ENCODE assay signal across 8 cellular contexts in the genomic region with DNA sequence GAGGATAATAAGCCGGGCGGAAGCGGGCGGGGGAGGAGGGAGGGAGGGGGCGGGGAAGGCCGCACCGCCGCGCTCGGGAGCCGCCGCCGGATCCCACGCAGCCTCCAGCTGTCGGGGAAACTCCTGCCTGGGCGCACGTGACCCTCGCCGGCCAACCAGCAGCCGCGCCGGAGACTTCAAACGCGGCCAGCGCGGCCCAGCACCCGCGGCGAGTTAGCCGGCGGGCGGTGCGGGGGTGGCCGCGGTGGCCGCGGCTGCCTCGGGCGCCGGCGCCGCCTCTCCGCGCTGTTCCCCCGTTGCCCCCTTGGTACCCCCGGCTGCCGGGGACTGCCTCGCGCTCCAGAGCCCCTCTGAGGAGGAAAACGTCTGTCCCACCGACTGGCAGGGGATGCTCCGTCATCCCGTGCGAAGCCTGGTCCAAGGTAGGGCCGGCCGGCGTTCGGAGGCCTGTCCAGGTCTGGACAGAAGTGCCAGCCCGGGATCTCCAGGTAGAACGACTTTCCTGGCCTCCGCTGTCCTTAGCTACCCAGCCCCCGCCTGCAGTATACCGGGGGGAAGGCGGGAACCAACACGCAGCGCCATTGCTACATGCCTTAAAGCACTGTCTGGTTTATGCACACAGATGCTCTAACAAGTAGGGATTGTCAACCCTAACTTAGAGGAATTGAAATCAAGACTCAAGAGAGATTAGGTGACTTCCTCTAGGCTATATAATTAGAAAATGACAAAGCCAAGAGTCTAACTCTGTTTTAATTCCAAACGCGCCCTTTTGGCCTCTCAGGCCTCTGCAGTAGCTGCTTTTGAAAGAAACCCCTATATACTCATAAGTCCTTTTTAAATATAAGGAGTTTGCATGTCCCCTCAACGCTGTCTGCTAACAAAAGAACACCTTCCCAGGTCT. TPM values are rescaled to one million over a fixed set of nuclear protein-coding genes. Genes with fewer than 3 reads are reported as not detected.
DNase-seq lines count a peak whose midpoint lies in the region; ATAC-seq and TF ChIP-seq lines count a peak whose summit lies in the region.

A gene with protein sequence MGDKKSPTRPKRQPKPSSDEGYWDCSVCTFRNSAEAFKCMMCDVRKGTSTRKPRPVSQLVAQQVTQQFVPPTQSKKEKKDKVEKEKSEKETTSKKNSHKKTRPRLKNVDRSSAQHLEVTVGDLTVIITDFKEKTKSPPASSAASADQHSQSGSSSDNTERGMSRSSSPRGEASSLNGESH (minus strand): TSS at position 9 of the 901 bp plus-strand sequence. CDS start 68 bp downstream, outside the sequence.

- no peaks in the 10 kb centered on the region for H3K9me3 ChIP-seq in ectodermal cell (ENCODE audit: control insufficient read depth, low read length)
- peaks cover 0 to 3% of the 10 kb centered on the region in 2 donors for H3K9me3 ChIP-seq in lung (ENCODE audit: control insufficient read depth in 2 of 2, insufficient read depth in 1 of 2, low read length in 1 of 2)

- H3K36me3 ChIP-seq in ectodermal cell (ENCODE audit: control insufficient read depth, insufficient read depth, low read length) (no peaks in the 10 kb centered on the region), lung (ENCODE audit: control insufficient read depth in 2 of 2, insufficient read depth in 2 of 2, low read length in 2 of 2) (no peaks in the 10 kb centered on the region)

- H3K4me3 Mint-ChIP-seq in activated CD8-positive, alpha-beta T cell treated with anti-CD3 and anti-CD28 coated beads, Interleukin-2, amount 10 ng/mL, durations not matched to agents 7 days and 5 days: peak within 1 kb of the TSS; percentile 86

- no peaks in the 10 kb centered on the region for H3K9me3 Mint-ChIP-seq in activated CD8-positive, alpha-beta T cell treated with anti-CD3 and anti-CD28 coated beads, Interleukin-2, amount 10 ng/mL, durations not matched to agents 7 days and 5 days (ENCODE audit: insufficient read depth)

- peak within 1 kb of the TSS; percentile 77 for H3K27ac ChIP-seq in ectodermal cell (ENCODE audit: insufficient read depth, low read depth, low read length, poor library complexity, severe bottlenecking)
- H3K27ac ChIP-seq in lung (ENCODE audit: low read depth in 1 of 2, low read length in 1 of 2): peak within 1 kb of the TSS; percentile 95 to 99

- peak; percentile 17 to 91 (median 82) for DNase-seq in C1 segment of cervical spinal cord (lab: John Stamatoyannopoulos, UW)
- DNase-seq in GM19240 (ENCODE audit: insufficient read length, low spot score): peak; percentile 71
- DNase-seq in NCI-H774 (lab: John Stamatoyannopoulos, UW): peak; percentile 92
- DNase-seq in activated CD8-positive, alpha-beta T cell treated with anti-CD3 and anti-CD28 coated beads, Interleukin-2, amount 10 ng/mL, durations not matched to agents 7 days and 5 days: peak; percentile 89
- peak; percentile 89 for DNase-seq in lung (ENCODE audit: low spot score)
- DNase-seq in stimulated activated CD4-positive, alpha-beta T cell treated with anti-CD3 and anti-CD28 coated beads, TNF-alpha, amount 100 ng/mL, for 24 hours (ENCODE audit: low read depth in 3 of 3): peak; percentile 70 to 86 (median 74)

- H3K27me3 ChIP-seq in ectodermal cell (ENCODE audit: control insufficient read depth, insufficient read depth, low read length, poor library complexity, severe bottlenecking) (peaks cover 24% of the 10 kb centered on the region), lung (ENCODE audit: control insufficient read depth, insufficient read depth) (no peaks in the 10 kb centered on the region)

- H3K27me3 Mint-ChIP-seq in activated CD8-positive, alpha-beta T cell treated with anti-CD3 and anti-CD28 coated beads, Interleukin-2, amount 10 ng/mL, durations not matched to agents 7 days and 5 days (ENCODE audit: low read depth): no peaks in the 10 kb centered on the region

- H3K36me3 Mint-ChIP-seq in activated CD8-positive, alpha-beta T cell treated with anti-CD3 and anti-CD28 coated beads, Interleukin-2, amount 10 ng/mL, durations not matched to agents 7 days and 5 days (ENCODE audit: low read depth): peaks cover 19% of the 10 kb centered on the region

- H3K27ac Mint-ChIP-seq in activated CD8-positive, alpha-beta T cell treated with anti-CD3 and anti-CD28 coated beads, Interleukin-2, amount 10 ng/mL, durations not matched to agents 7 days and 5 days: peak within 1 kb of the TSS; percentile 88

- no peak for TF ChIP-seq CTCF in lung (IDR thresholded peaks at IDR 0.05; ENCODE audit: control extremely low read depth, extremely low read depth)

- ATAC-seq in HG03457 (IDR thresholded peaks at IDR 0.05; ENCODE audit: unreplicated experiment) (peak; percentile 75), lung (ENCODE audit: insufficient read depth, low FRiP score) (peak; percentile 96)
- ATAC-seq in activated CD8-positive, alpha-beta T cell treated with anti-CD3 and anti-CD28 coated beads, Interleukin-2, amount 10 ng/mL, durations not matched to agents 7 days and 5 days: peak; percentile 88

- 4% methylated on average over 69 of the region's 69 CpGs for WGBS in ectodermal cell, 2 experiments
- 3 to 7% methylated on average over 34 to 69 of the region's 69 CpGs for WGBS in lung, 2 donors

- H3K4me1 ChIP-seq in ectodermal cell (ENCODE audit: control insufficient read depth, insufficient read depth, low read length) (no peaks in the 10 kb centered on the region), lung (ENCODE audit: control insufficient read depth in 2 of 2, insufficient read depth in 2 of 2, low read length in 2 of 2) (peaks cover 2 to 9% of the 10 kb centered on the region in 2 donors)

- peaks cover 38% of the 10 kb centered on the region for H3K4me1 Mint-ChIP-seq in activated CD8-positive, alpha-beta T cell treated with anti-CD3 and anti-CD28 coated beads, Interleukin-2, amount 10 ng/mL, durations not matched to agents 7 days and 5 days (ENCODE audit: low read depth)

- CTCF ChIA-PET in activated CD8-positive, alpha-beta T cell treated with anti-CD3 and anti-CD28 coated beads, Interleukin-2, amount 10 ng/mL, durations not matched to agents 7 days and 5 days (lab: Charles Lee): interaction anchor here (0.6 to 1.5 kb wide), 3 partner anchors 93 to 215 kb away, joined by 3 read pairs; no protein-coding TSS in a partner anchor

- POLR2A ChIA-PET in activated CD8-positive, alpha-beta T cell treated with anti-CD3 and anti-CD28 coated beads, Interleukin-2, amount 10 ng/mL, durations not matched to agents 7 days and 5 days (lab: Charles Lee): interaction anchor here (1.0 kb wide), 1 partner anchor 101 kb away, joined by 4 read pairs; no protein-coding TSS in a partner anchor

- H3K4me3 ChIP-seq in ectodermal cell (ENCODE audit: insufficient read depth, low read depth, low read length) (peak within 1 kb of the TSS; percentile 69), lung (peak within 1 kb of the TSS; percentile 90)

RNA-seq across cellular contexts. Expression of the gene that starts here (rescaled TPM):
- total RNA-seq in activated CD8-positive, alpha-beta T cell treated with anti-CD3 and anti-CD28 coated beads, Interleukin-2, amount 10 ng/mL, durations not matched to agents 7 days and 5 days: 10 to 100 TPM; 31.1 to 32.9 TPM
- 14.5 TPM for polyA plus RNA-seq in ectodermal cell (2013, experiment 1 of 4)
- polyA plus RNA-seq in ectodermal cell (2013, experiment 2 of 4): 17.1 TPM
- 13.6 TPM for polyA plus RNA-seq in ectodermal cell (2013, experiment 3 of 4)
- polyA plus RNA-seq in ectodermal cell (2013, experiment 4 of 4): 15.3 TPM
- 10 to 100 TPM; 23.6 to 27.9 TPM for total RNA-seq in lung
- 10 to 100 TPM in 1 of 2 donors, 1 to 10 TPM in 1; 9.4 to 14.4 TPM for polyA plus RNA-seq in lung

Comparison
In these comparisons a context has a peak if more than half of its experiments do, and no peak if none do; other contexts are left out.
1. Peak in every context shown above with its lines: DNase-seq, ATAC-seq, H3K4me3 ChIP-seq and H3K27ac ChIP-seq.